ENCODE assay signal across 10 cellular contexts in the genomic region with DNA sequence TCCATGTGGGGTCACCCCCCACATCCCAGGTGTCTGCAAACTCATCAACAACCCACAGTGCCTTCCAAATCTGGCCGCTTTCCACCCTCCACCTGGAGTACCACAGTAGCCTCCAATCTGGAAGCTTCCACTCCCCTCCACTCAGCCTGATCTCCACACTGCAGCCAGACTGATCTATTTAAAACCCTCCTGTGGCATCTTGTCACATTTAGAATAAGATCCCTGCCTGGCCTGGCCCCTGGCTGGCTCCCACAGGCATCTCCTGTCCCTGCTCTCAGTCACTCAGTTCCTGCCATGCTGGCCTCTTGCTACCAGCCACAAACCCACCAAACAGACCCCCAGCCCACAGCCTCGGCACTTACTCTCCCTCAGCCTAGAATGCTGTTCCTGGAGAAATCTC. TPM values are rescaled to one million over a fixed set of nuclear protein-coding genes. Genes with fewer than 3 reads are reported as not detected.
"Had no signal": no experiment of that assay in that cellular context is flagged by ENCODE, and none has a peak within 500 bp of the region (broad histone marks: within the 10 kb centered on the region; RNA-seq: fewer than 3 reads in every experiment).

No MANE protein-coding gene starts in this region.

RNA-seq across cellular contexts. Expression of a gene that starts 28.9 kb away (rescaled TPM):
- total RNA-seq: esophagus mucosa, esophagus squamous epithelium, gastrocnemius medialis, kidney epithelial cell, lower lobe of right lung, lung microvascular endothelial cell, mesenteric fat pad, mucosa of descending colon, myocyte had no signal
- polyA plus RNA-seq: keratinocyte had no signal
